In genomic region chr2:130344578-130344977, GRCh38 we compare ENCODE assay signal across 17 cellular contexts. TPM values are rescaled to one million over a fixed set of nuclear protein-coding genes. Genes with fewer than 3 reads are reported as not detected.
DNase-seq lines count a peak whose midpoint lies in the region; ATAC-seq, FAIRE-seq and TF ChIP-seq lines count a peak whose summit lies in the region.
"Had no signal": no experiment of that assay in that cellular context is flagged by ENCODE, and none has a peak within 500 bp of the region (broad histone marks: within the 10 kb centered on the region; RNA-seq: fewer than 3 reads in every experiment).

No MANE protein-coding gene starts in this region.

- no peak for FAIRE-seq in GM12891 (lab: Jason Lieb, UNC)

- no peaks in the 10 kb centered on the region for H3K9me3 Mint-ChIP-seq in MCF 10A (ENCODE audit: unreplicated experiment)
- H3K9me3 Mint-ChIP-seq in brain, result no peaks in the 10 kb centered on the region
- H3K9me3 Mint-ChIP-seq in stimulated activated effector memory CD8-positive, alpha-beta T cell treated with anti-CD3 and anti-CD28 coated beads, Interleukin-12 subunit alpha, Interleukin-12 subunit beta, amount 100 ng/mL, for 72 hours, result no peaks in the 10 kb centered on the region

- H3K36me3 Mint-ChIP-seq in MCF 10A (ENCODE audit: insufficient read depth, unreplicated experiment) (peaks cover 47% of the 10 kb centered on the region), brain (peaks cover 61% of the 10 kb centered on the region)
- H3K36me3 Mint-ChIP-seq in stimulated activated effector memory CD8-positive, alpha-beta T cell treated with anti-CD3 and anti-CD28 coated beads, Interleukin-12 subunit alpha, Interleukin-12 subunit beta, amount 100 ng/mL, for 72 hours, result peaks cover 79% of the 10 kb centered on the region

- H3K27me3 ChIP-seq in breast epithelium, result no peaks in the 10 kb centered on the region
- no peaks in the 10 kb centered on the region for H3K27me3 ChIP-seq in PC-3 (ENCODE audit: low read length)
- H3K27me3 ChIP-seq: testis had no signal

- intact Hi-C loops in MCF 10A (cut with micrococcal nuclease), result no loop called here
- intact Hi-C loops in breast epithelium (cut with DNase I; ENCODE audit: low total_unique reads), result no loop called here
- intact Hi-C loops in PC-3 (cut with micrococcal nuclease), result no loop called here

- no peaks in the 10 kb centered on the region for H3F3A ChIP-seq in PC-3 (ENCODE audit: low read length, unreplicated experiment)

- ATAC-seq in PC-3 (no peak), HG02642 (IDR thresholded peaks at IDR 0.05; ENCODE audit: poor library complexity, unreplicated experiment) (no peak)
- no peak for ATAC-seq in stimulated activated effector memory CD8-positive, alpha-beta T cell treated with anti-CD3 and anti-CD28 coated beads, Interleukin-12 subunit alpha, Interleukin-12 subunit beta, amount 100 ng/mL, for 72 hours

- no peak overlapping the region for H3K4me3 ChIP-seq in breast epithelium
- peak overlapping the region; percentile 71 for H3K4me3 ChIP-seq in PC-3 (ENCODE audit: low read length)
- H3K4me3 ChIP-seq: testis had no signal

- POLR2A ChIA-PET in MCF 10A (lab: Yijun Ruan, JAX) (interaction anchor here (3.6 kb wide), 1 partner anchor 9 kb away, joined by 53 read pairs; the partner anchor contains the start of gene PTPN18), PC-3 (lab: Charles Lee; ENCODE audit: unreplicated experiment) (no interaction called here)

- TF ChIP-seq POLR2A in breast epithelium (IDR thresholded peaks at IDR 0.05), result no peak
- TF ChIP-seq POLR2A in GM12891 (IDR thresholded peaks at IDR 0.05; ENCODE audit: low read depth, low read length), result no peak

- BruUV-seq in MCF 10A (replicated peaks; lab: Mats Ljungman, UMichigan) (no TSS peak), PC-3 (replicated peaks; lab: Mats Ljungman, UMichigan) (no TSS peak)

- H3K9ac ChIP-seq in PC-3 (ENCODE audit: low read length), result no peak overlapping the region

- no peak overlapping the region for H2AFZ ChIP-seq in PC-3 (ENCODE audit: low read length)

- H3K27ac Mint-ChIP-seq in MCF 10A (ENCODE audit: low read depth, unreplicated experiment) (peak overlapping the region; percentile 23), brain (no peak overlapping the region)
- H3K27ac Mint-ChIP-seq in stimulated activated effector memory CD8-positive, alpha-beta T cell treated with anti-CD3 and anti-CD28 coated beads, Interleukin-12 subunit alpha, Interleukin-12 subunit beta, amount 100 ng/mL, for 72 hours, result no peak overlapping the region

- H3K27me3 Mint-ChIP-seq in MCF 10A (ENCODE audit: insufficient read depth, unreplicated experiment), result no peaks in the 10 kb centered on the region
- H3K27me3 Mint-ChIP-seq in brain, result peaks cover 18% of the 10 kb centered on the region

- TF ChIP-seq CTCF in MCF 10A (IDR thresholded peaks at IDR 0.05; ENCODE audit: unreplicated experiment) (no peak), breast epithelium (IDR thresholded peaks at IDR 0.05) (no peak), PC-3 (conservative IDR thresholded peaks at IDR 0.05; ENCODE audit: low read depth, low read length) (no peak), brain (conservative IDR thresholded peaks at IDR 0.05) (no peak)

- H3K27ac ChIP-seq in breast epithelium, result no peak overlapping the region
- no peak overlapping the region for H3K27ac ChIP-seq in PC-3 (ENCODE audit: low read length)
- H3K27ac ChIP-seq: prostate gland, testis had no signal

- H3K4me1 Mint-ChIP-seq in MCF 10A (ENCODE audit: insufficient read depth, unreplicated experiment) (peaks cover 12% of the 10 kb centered on the region), brain (peaks cover 45% of the 10 kb centered on the region)
- peaks cover 47% of the 10 kb centered on the region for H3K4me1 Mint-ChIP-seq in stimulated activated effector memory CD8-positive, alpha-beta T cell treated with anti-CD3 and anti-CD28 coated beads, Interleukin-12 subunit alpha, Interleukin-12 subunit beta, amount 100 ng/mL, for 72 hours

- H3K4me1 ChIP-seq in breast epithelium (peaks cover 0 to 7% of the 10 kb centered on the region in 2 donors), PC-3 (ENCODE audit: insufficient read depth, low read length) (peaks cover 4% of the 10 kb centered on the region; the same call in 1 of the 2 replicates)
- H3K4me1 ChIP-seq: prostate gland had no signal

- CTCF ChIA-PET in MCF 10A (lab: Yijun Ruan, JAX), result interaction anchor here (1.6 to 4.4 kb wide), 2 partner anchors 8 to 12 kb away, joined by 4 to 37 read pairs; no protein-coding TSS in a partner anchor
- CTCF ChIA-PET in PC-3 (lab: Charles Lee), result no interaction called here

- no peaks in the 10 kb centered on the region for H3K9me2 ChIP-seq in PC-3 (replicated peaks; ENCODE audit: low read length)

- peak overlapping the region; percentile 77 for H3K4me2 ChIP-seq in PC-3 (ENCODE audit: low read length)

- H3K9me3 ChIP-seq in breast epithelium (no peaks in the 10 kb centered on the region), PC-3 (ENCODE audit: low read length) (no peaks in the 10 kb centered on the region)
- H3K9me3 ChIP-seq: prostate gland, testis had no signal

- H3K36me3 ChIP-seq in breast epithelium (peaks cover 10% of the 10 kb centered on the region), PC-3 (ENCODE audit: low read depth, low read length) (peaks cover 43% of the 10 kb centered on the region)

- H3K4me3 Mint-ChIP-seq in MCF 10A (ENCODE audit: unreplicated experiment) (peak overlapping the region; percentile 98), brain (peak overlapping the region; percentile 97 to 100 (median 99))
- H3K4me3 Mint-ChIP-seq in stimulated activated effector memory CD8-positive, alpha-beta T cell treated with anti-CD3 and anti-CD28 coated beads, Interleukin-12 subunit alpha, Interleukin-12 subunit beta, amount 100 ng/mL, for 72 hours, result peak overlapping the region; percentile 100

- DNase-seq in MCF 10A (ENCODE audit: unreplicated experiment) (no peak), breast epithelium (ENCODE audit: low spot score in 2 of 2) (no peak), PC-3 (no peak), GM12891 (ENCODE audit: insufficient read length, low spot score) (no peak)
- no peak for DNase-seq in stimulated activated effector memory CD8-positive, alpha-beta T cell treated with anti-CD3 and anti-CD28 coated beads, Interleukin-12 subunit alpha, Interleukin-12 subunit beta, amount 100 ng/mL, for 72 hours (ENCODE audit: low spot score in 2 of 2)
- DNase-seq in stimulated activated naive CD4-positive, alpha-beta T cell treated with Interleukin-2 at 50 U/mL for 16 hours (lab: John Stamatoyannopoulos, UW), result no peak
- DNase-seq: AML-193; amygdala; cortex of kidney; kidney glomerular epithelial cell; NCI-H2081; NCI-H82; stimulated activated CD4-positive, alpha-beta T cell treated with anti-CD3 and anti-CD28 coated beads, Interleukin-15, amount 100 ng/mL, for 24 hours; testis had no signal

- H3K79me2 ChIP-seq in PC-3 (ENCODE audit: low read length), result peaks cover 28% of the 10 kb centered on the region

- peaks cover 10% of the 10 kb centered on the region; the same call in 1 of the 2 replicates for H4K20me1 ChIP-seq in PC-3 (ENCODE audit: low read length)

TF ChIP-seq in GM12891, 5 proteins besides CTCF, POLR2A, EP300 and RAD21:
- TF ChIP-seq SPI1 (IDR thresholded peaks at IDR 0.05; ENCODE audit: low read depth, low read length) (no peak), POU2F2 (IDR thresholded peaks at IDR 0.05; ENCODE audit: low read depth, low read length) (no peak), PAX5 (IDR thresholded peaks at IDR 0.05; ENCODE audit: insufficient read depth, low read length, severe bottlenecking) (no peak), TAF1 (IDR thresholded peaks at IDR 0.05; ENCODE audit: low read depth, low read length) (no peak), POLR2AphosphoS5 (IDR thresholded peaks at IDR 0.05; ENCODE audit: low read depth, low read length) (no peak)

RNA-seq across cellular contexts. Expression of gene IMP4, which starts 1.9 kb away (rescaled TPM):
- total RNA-seq in MCF 10A (2022) (99.8 and 144 TPM in 2 replicates), breast epithelium (100 to 1,000 TPM in 2 of 3 donors, 10 to 100 TPM in 1; 94.7 to 114 (median 113) TPM), PC-3 (2014; rRNA removed) (203 and 207 TPM in 2 replicates)
- polyA plus RNA-seq in brain (ENCODE audit: insufficient read depth, low read depth, low replicate concordance), result 63.0 TPM
- 118 TPM for polyA plus RNA-seq in GM12891 (2012; ENCODE audit: low read depth, missing spikeins)

RNA-seq across cellular contexts. Expression of gene PTPN18, which starts 11.3 kb away (rescaled TPM):
- total RNA-seq in MCF 10A (2022) (34.4 and 43.1 TPM in 2 replicates), breast epithelium (10 to 100 TPM; 50.8 to 77.1 (median 54.3) TPM), PC-3 (2014; rRNA removed) (27.1 and 33.5 TPM in 2 replicates)
- polyA plus RNA-seq in brain (ENCODE audit: insufficient read depth, low read depth, low replicate concordance), result 55.9 TPM
- 29.4 TPM for polyA plus RNA-seq in GM12891 (2012; ENCODE audit: low read depth, missing spikeins)
